25 cellular contexts compared by ENCODE assay signal in genomic region chr13:73167046-73167820, GRCh38.
DNase-seq lines count a peak whose midpoint lies in the region; ATAC-seq and TF ChIP-seq lines count a peak whose summit lies in the region.
"Had no signal": no experiment of that assay in that cellular context is flagged by ENCODE, and none has a peak within 500 bp of the region (broad histone marks: within the 10 kb centered on the region; RNA-seq: fewer than 3 reads in every experiment).

No MANE protein-coding gene starts in this region.

- 22 to 23% methylated on average over 4 of the region's 4 CpGs for WGBS in esophagus squamous epithelium, 2 donors
- 73% methylated on average over 4 of the region's 4 CpGs for WGBS in smooth muscle cell (ENCODE audit: low lambda C conversion rate)
- WGBS in psoas muscle, 3 donors, result 46 to 64% (median 46%) methylated on average over 4 of the region's 4 CpGs

- H3K9me3 ChIP-seq in esophagus squamous epithelium (no peaks in the 10 kb centered on the region), smooth muscle cell (replicated peaks; ENCODE audit: low read depth) (no peaks in the 10 kb centered on the region), psoas muscle (no peaks in the 10 kb centered on the region)
- H3K9me3 ChIP-seq: BLaER1 treated with 17β-estradiol and CSF1 and Interleukin-3, amounts not matched to agents 10 nM and 100 nM; heart left ventricle; spleen had no signal

- H3K36me3 ChIP-seq in esophagus squamous epithelium (no peaks in the 10 kb centered on the region), smooth muscle cell (ENCODE audit: low read depth) (no peaks in the 10 kb centered on the region), psoas muscle (ENCODE audit: insufficient read depth in 1 of 2, low read depth in 1 of 2) (no peaks in the 10 kb centered on the region)
- H3K36me3 ChIP-seq: BLaER1 treated with 17β-estradiol and CSF1 and Interleukin-3, amounts not matched to agents 10 nM and 100 nM; heart left ventricle; spleen had no signal

- TF ChIP-seq POLR2A in esophagus squamous epithelium (IDR thresholded peaks at IDR 0.05), result no peak

- ATAC-seq in psoas muscle, result no peak
- ATAC-seq in HG03159 (IDR thresholded peaks at IDR 0.05; ENCODE audit: unreplicated experiment), result no peak
- ATAC-seq: activated CD8-positive, alpha-beta T cell treated with anti-CD3 and anti-CD28 coated beads, Interleukin-2, amount 10 ng/mL, durations not matched to agents 7 days and 5 days; heart left ventricle had no signal

- no peak overlapping the region for H3K9ac ChIP-seq in smooth muscle cell (ENCODE audit: low read depth)
- H3K9ac ChIP-seq: BLaER1 treated with 17β-estradiol and CSF1 and Interleukin-3, amounts not matched to agents 10 nM and 100 nM had no signal

- H3K4me1 ChIP-seq in esophagus squamous epithelium, result peaks cover 11 to 88% (median 21%) of the 10 kb centered on the region in 3 donors
- peaks cover 6% of the 10 kb centered on the region for H3K4me1 ChIP-seq in smooth muscle cell (ENCODE audit: low read depth)
- H3K4me1 ChIP-seq in psoas muscle, result no peaks in the 10 kb centered on the region
- H3K4me1 ChIP-seq: spleen had no signal

- peak overlapping the region; percentile 58 to 92 (median 86) for H3K27ac ChIP-seq in esophagus squamous epithelium
- peak overlapping the region; percentile 87 for H3K27ac ChIP-seq in smooth muscle cell (ENCODE audit: low read depth)
- H3K27ac ChIP-seq in psoas muscle, result no peak overlapping the region
- H3K27ac ChIP-seq: BLaER1 treated with 17β-estradiol and CSF1 and Interleukin-3, amounts not matched to agents 10 nM and 100 nM; heart left ventricle; SK-N-MC; spleen had no signal

- no peaks in the 10 kb centered on the region for H3K27me3 ChIP-seq in esophagus squamous epithelium
- no peaks in the 10 kb centered on the region for H3K27me3 ChIP-seq in smooth muscle cell (ENCODE audit: low read depth)
- H3K27me3 ChIP-seq in psoas muscle (ENCODE audit: insufficient read depth in 3 of 3, low read length in 2 of 3), result no peaks in the 10 kb centered on the region
- H3K27me3 ChIP-seq: BLaER1 treated with 17β-estradiol and CSF1 and Interleukin-3, amounts not matched to agents 10 nM and 100 nM; heart left ventricle; spleen had no signal

- DNase-seq in HT-29 (ENCODE audit: low spot score), result peak; percentile 87
- DNase-seq in SW480 (ENCODE audit: low spot score), result peak; percentile 43
- no peak for DNase-seq in esophagus squamous epithelium (lab: John Stamatoyannopoulos, UW)
- DNase-seq in smooth muscle cell (lab: John Stamatoyannopoulos, UW; ENCODE audit: unreplicated experiment), result no peak
- no peak for DNase-seq in hippocampal formation (lab: John Stamatoyannopoulos, UW)
- DNase-seq in psoas muscle, result no peak
- DNase-seq in SKM-1 treated with dmso at 0.1 percent for 144 hours (lab: John Stamatoyannopoulos, UW; ENCODE audit: unreplicated experiment), result no peak
- DNase-seq: activated CD4-positive, alpha-beta T cell treated with anti-CD3 and anti-CD28 coated beads for 36 hours; activated CD8-positive, alpha-beta T cell treated with anti-CD3 and anti-CD28 coated beads, Interleukin-2, amount 10 ng/mL, durations not matched to agents 7 days and 5 days; activated effector memory CD4-positive, alpha-beta T cell treated with anti-CD3 and anti-CD28 coated beads, Interleukin-2, amount 50 U/mL, for 16 hours; activated T-cell treated with anti-CD3 and anti-CD28 coated beads for 4 hours; cerebellar nuclear complex; DND-41; foreskin fibroblast; heart left ventricle; NCI-H2029 treated with DMSO at 0.1 percent for 48 hours; NCI-H2227 treated with DMSO at 0.1 percent for 48 hours; NCI-H69; RPMI8226; spleen; substantia nigra had no signal

- H2AFZ ChIP-seq in smooth muscle cell (ENCODE audit: low read depth), result no peak overlapping the region

- peak in 1 of 6 experiments; percentile 6 for TF ChIP-seq CTCF in esophagus squamous epithelium (IDR thresholded peaks at IDR 0.05)
- TF ChIP-seq CTCF in smooth muscle cell (IDR thresholded peaks at IDR 0.05; ENCODE audit: borderline replicate concordance, insufficient read depth, poor library complexity, severe bottlenecking), result no peak
- TF ChIP-seq CTCF in psoas muscle (IDR thresholded peaks at IDR 0.05), result no peak

- H3F3A ChIP-seq in smooth muscle cell (ENCODE audit: low read depth), result no peaks in the 10 kb centered on the region

- H3K79me2 ChIP-seq in smooth muscle cell (ENCODE audit: low read depth), result no peaks in the 10 kb centered on the region

- H3K4me2 ChIP-seq in smooth muscle cell, result no peak overlapping the region
- H3K4me2 ChIP-seq: BLaER1 treated with 17β-estradiol and CSF1 and Interleukin-3, amounts not matched to agents 10 nM and 100 nM had no signal

- intact Hi-C loops in esophagus squamous epithelium (cut with DNase I), result no loop called here
- intact Hi-C loops in psoas muscle (cut with DNase I), result no loop called here

- H3K4me3 ChIP-seq in esophagus squamous epithelium, result no peak overlapping the region
- no peak overlapping the region for H3K4me3 ChIP-seq in smooth muscle cell
- no peak overlapping the region for H3K4me3 ChIP-seq in psoas muscle
- H3K4me3 ChIP-seq: BLaER1 treated with 17β-estradiol and CSF1 and Interleukin-3, amounts not matched to agents 10 nM and 100 nM; heart left ventricle; lung; SK-N-MC; spleen had no signal

- no peaks in the 10 kb centered on the region for H4K20me1 ChIP-seq in smooth muscle cell (ENCODE audit: low read depth)
- H4K20me1 ChIP-seq: BLaER1 treated with 17β-estradiol and CSF1 and Interleukin-3, amounts not matched to agents 10 nM and 100 nM had no signal

Comparison
In these comparisons a context has a peak if more than half of its experiments do, and no peak if none do; other contexts are left out.
1. DNase-seq: peak in HT-29 (single experiment) and SW480 (single experiment); none in esophagus squamous epithelium (single experiment), smooth muscle cell (single experiment), hippocampal formation (0 of 2), psoas muscle (0 of 2) and SKM-1 treated with dmso at 0.1 percent for 144 hours (single experiment).